Comparison of ENCODE assay signal across 7 cellular contexts in genomic region chr2:173210270-173211196, GRCh38.
DNase-seq lines count a peak whose midpoint lies in the region; ATAC-seq, FAIRE-seq and TF ChIP-seq lines count a peak whose summit lies in the region.

No MANE protein-coding gene starts in this region.

- H3K4me1 Mint-ChIP-seq in activated CD4-positive, alpha-beta memory T cell treated with anti-CD3 and anti-CD28 coated beads for 36 hours (ENCODE audit: low read depth): no peaks in the 10 kb centered on the region

- no peak overlapping the region for H3K4me3 Mint-ChIP-seq in activated CD4-positive, alpha-beta memory T cell treated with anti-CD3 and anti-CD28 coated beads for 36 hours

- no peaks in the 10 kb centered on the region for H3K9me3 Mint-ChIP-seq in activated CD4-positive, alpha-beta memory T cell treated with anti-CD3 and anti-CD28 coated beads for 36 hours

- TF ChIP-seq CTCF in GM12865 (IDR thresholded peaks at IDR 0.05; ENCODE audit: insufficient read depth, low read depth, low read length, missing control alignments): peak; percentile 84

- intact Hi-C loops in activated CD4-positive, alpha-beta memory T cell treated with anti-CD3 and anti-CD28 coated beads for 36 hours (cut with micrococcal nuclease): loop anchor here (1.0 to 2.0 kb wide), 3 partner anchors 59 to 183 kb away; no protein-coding TSS in a partner anchor

- H3K27ac Mint-ChIP-seq in activated CD4-positive, alpha-beta memory T cell treated with anti-CD3 and anti-CD28 coated beads for 36 hours: no peak overlapping the region

- DNase-seq in GM12865 (ENCODE audit: low read depth) (peak; percentile 78), NCI-H524 treated with DMSO at 0.1 percent for 48 hours (lab: John Stamatoyannopoulos, UW) (peak; percentile 17), mucosa of gallbladder (ENCODE audit: low spot score) (peak; percentile 75)
- DNase-seq in activated CD4-positive, alpha-beta memory T cell treated with anti-CD3 and anti-CD28 coated beads for 36 hours: peak; percentile 58
- peak; percentile 15 for DNase-seq in stimulated activated naive CD4-positive, alpha-beta T cell treated with Interleukin-2 at 50 U/mL for 16 hours (lab: John Stamatoyannopoulos, UW)

- H3K36me3 Mint-ChIP-seq in activated CD4-positive, alpha-beta memory T cell treated with anti-CD3 and anti-CD28 coated beads for 36 hours: no peaks in the 10 kb centered on the region

- peak; percentile 71 for ATAC-seq in HG03439 (IDR thresholded peaks at IDR 0.05; ENCODE audit: unreplicated experiment)

- POLR2A ChIA-PET in activated CD4-positive, alpha-beta memory T cell treated with anti-CD3 and anti-CD28 coated beads for 36 hours (lab: Charles Lee): interaction anchor here (0.6 kb wide), 1 partner anchor 166 kb away, joined by 5 read pairs; no protein-coding TSS in a partner anchor

- no peak overlapping the region for H3K4me3 ChIP-seq in GM12865 (ENCODE audit: low read depth, low read length)

- peaks cover 8% of the 10 kb centered on the region for H3K27me3 Mint-ChIP-seq in activated CD4-positive, alpha-beta memory T cell treated with anti-CD3 and anti-CD28 coated beads for 36 hours

- FAIRE-seq in endometrium (lab: Jason Lieb, UNC): peak; percentile 97

- CTCF ChIA-PET in activated CD4-positive, alpha-beta memory T cell treated with anti-CD3 and anti-CD28 coated beads for 36 hours (lab: Charles Lee): interaction anchor here (0.6 to 14.8 kb wide), 26 partner anchors 8 to 1704 kb away, joined by 3 to 392 read pairs (median 4); partner anchors contain the start of gene MAP3K20

Comparison
In these comparisons a context has a peak if more than half of its experiments do, and no peak if none do; other contexts are left out.
1. DNase-seq: peak in every context shown above with its lines; median percentile 78 in GM12865; 75 in mucosa of gallbladder; 58 in activated CD4-positive, alpha-beta memory T cell treated with anti-CD3 and anti-CD28 coated beads for 36 hours; 17 in NCI-H524 treated with DMSO at 0.1 percent for 48 hours; 15 in stimulated activated naive CD4-positive, alpha-beta T cell treated with Interleukin-2 at 50 U/mL for 16 hours.